30 cellular contexts compared by ENCODE assay signal in genomic region chr7:71652551-71652950, GRCh38.
"Had no signal": no experiment of that assay in that cellular context is flagged by ENCODE, and none has a peak within 500 bp of the region (broad histone marks: within the 10 kb centered on the region; RNA-seq: fewer than 3 reads in every experiment).

No MANE protein-coding gene starts in this region.

- H3K9ac ChIP-seq: parathyroid adenoma had no signal

- H3K27me3 ChIP-seq: esophagus muscularis mucosa, foreskin keratinocyte, sigmoid colon had no signal

- H2AFZ ChIP-seq: parathyroid adenoma had no signal

- H3K27ac ChIP-seq: esophagus muscularis mucosa, foreskin keratinocyte, parathyroid adenoma, psoas muscle, sigmoid colon, thoracic aorta had no signal

- H3K4me3 Mint-ChIP-seq: activated CD4-positive, alpha-beta T cell treated with anti-CD3 and anti-CD28 coated beads for 36 hours; activated CD8-positive, alpha-beta memory T cell treated with anti-CD3 and anti-CD28 coated beads, Interleukin-2, amount 10 ng/mL, durations not matched to agents 7 days and 5 days; activated CD8-positive, alpha-beta T cell treated with anti-CD3 and anti-CD28 coated beads, Interleukin-2, amount 10 ng/mL, durations not matched to agents 7 days and 5 days; activated T-cell treated with anti-CD3 and anti-CD28 coated beads, Interleukin-2, amount 50 U/mL, for 72 hours; central memory CD8-positive, alpha-beta T cell; dendritic cell treated with granulocyte-macrophage colony-stimulating factor and Interleukin-4, amounts not matched to agents 40 ng/mL and 50 ng/mL, for 4 days; immature natural killer cell; mesothelial cell of epicardium; naive B cell; nephron progenitor cell; stimulated activated effector memory CD8-positive, alpha-beta T cell treated with anti-CD3 and anti-CD28 coated beads, Interleukin-12 subunit alpha, Interleukin-12 subunit beta, amount 100 ng/mL, for 72 hours; stimulated activated naive CD8-positive, alpha-beta T cell treated with anti-CD3 and anti-CD28 coated beads, Interleukin-15, Interleukin-2, amounts not matched to agents 100 ng/mL and 50 ng/mL, for 24 hours had no signal

- DNase-seq: activated CD4-positive, alpha-beta T cell treated with anti-CD3 and anti-CD28 coated beads for 36 hours; activated CD4-positive, CD25-positive, alpha-beta regulatory T cell; activated CD8-positive, alpha-beta memory T cell treated with anti-CD3 and anti-CD28 coated beads, Interleukin-2, amount 10 ng/mL, durations not matched to agents 7 days and 5 days; activated CD8-positive, alpha-beta T cell treated with anti-CD3 and anti-CD28 coated beads, Interleukin-2, amount 10 ng/mL, durations not matched to agents 7 days and 5 days; activated naive CD4-positive, alpha-beta T cell; activated T-cell treated with anti-CD3 and anti-CD28 coated beads for 4 hours; activated T-cell treated with anti-CD3 and anti-CD28 coated beads, Interleukin-2, amount 50 U/mL, for 72 hours; foreskin keratinocyte; immature natural killer cell; kidney; left colon; mammary epithelial cell; naive B cell; nephron progenitor cell; occipital lobe; psoas muscle; sigmoid colon; small intestine; stimulated activated CD4-positive, alpha-beta T cell treated with anti-CD3 and anti-CD28 coated beads, Interleukin-4, amount 100 ng/mL, for 24 hours; T-helper 2 cell; trophoblast cell had no signal

- ATAC-seq: activated CD4-positive, alpha-beta T cell treated with anti-CD3 and anti-CD28 coated beads for 36 hours; activated CD8-positive, alpha-beta memory T cell treated with anti-CD3 and anti-CD28 coated beads, Interleukin-2, amount 10 ng/mL, durations not matched to agents 7 days and 5 days; activated CD8-positive, alpha-beta T cell treated with anti-CD3 and anti-CD28 coated beads, Interleukin-2, amount 10 ng/mL, durations not matched to agents 7 days and 5 days; activated naive CD4-positive, alpha-beta T cell treated with anti-CD3 and anti-CD28 coated beads, Interleukin-2, amount 50 U/mL, for 72 hours; activated T-cell treated with anti-CD3 and anti-CD28 coated beads, Interleukin-2, amount 50 U/mL, for 72 hours; foreskin keratinocyte; left colon; psoas muscle; stimulated activated effector memory CD8-positive, alpha-beta T cell treated with anti-CD3 and anti-CD28 coated beads, Interleukin-12 subunit alpha, Interleukin-12 subunit beta, amount 100 ng/mL, for 72 hours had no signal

- H3K4me3 ChIP-seq: esophagus muscularis mucosa, psoas muscle, sigmoid colon, thoracic aorta had no signal

- H3K27me3 Mint-ChIP-seq: activated CD4-positive, alpha-beta T cell treated with anti-CD3 and anti-CD28 coated beads for 36 hours; activated CD8-positive, alpha-beta memory T cell treated with anti-CD3 and anti-CD28 coated beads, Interleukin-2, amount 10 ng/mL, durations not matched to agents 7 days and 5 days; central memory CD8-positive, alpha-beta T cell; dendritic cell treated with granulocyte-macrophage colony-stimulating factor and Interleukin-4, amounts not matched to agents 40 ng/mL and 50 ng/mL, for 4 days; naive B cell; stimulated activated naive CD8-positive, alpha-beta T cell treated with anti-CD3 and anti-CD28 coated beads, Interleukin-15, Interleukin-2, amounts not matched to agents 100 ng/mL and 50 ng/mL, for 24 hours had no signal

- H3K4me1 Mint-ChIP-seq: activated CD4-positive, alpha-beta T cell treated with anti-CD3 and anti-CD28 coated beads for 36 hours; activated CD8-positive, alpha-beta memory T cell treated with anti-CD3 and anti-CD28 coated beads, Interleukin-2, amount 10 ng/mL, durations not matched to agents 7 days and 5 days; central memory CD8-positive, alpha-beta T cell; immature natural killer cell; mesothelial cell of epicardium; naive B cell; nephron progenitor cell; stimulated activated effector memory CD8-positive, alpha-beta T cell treated with anti-CD3 and anti-CD28 coated beads, Interleukin-12 subunit alpha, Interleukin-12 subunit beta, amount 100 ng/mL, for 72 hours had no signal

- H3K79me2 ChIP-seq: parathyroid adenoma had no signal

- H3K27ac Mint-ChIP-seq: activated CD4-positive, alpha-beta T cell treated with anti-CD3 and anti-CD28 coated beads for 36 hours; activated CD8-positive, alpha-beta memory T cell treated with anti-CD3 and anti-CD28 coated beads, Interleukin-2, amount 10 ng/mL, durations not matched to agents 7 days and 5 days; activated CD8-positive, alpha-beta T cell treated with anti-CD3 and anti-CD28 coated beads, Interleukin-2, amount 10 ng/mL, durations not matched to agents 7 days and 5 days; activated naive CD4-positive, alpha-beta T cell treated with anti-CD3 and anti-CD28 coated beads, Interleukin-2, amount 50 U/mL, for 72 hours; activated T-cell treated with anti-CD3 and anti-CD28 coated beads, Interleukin-2, amount 50 U/mL, for 72 hours; dendritic cell treated with granulocyte-macrophage colony-stimulating factor and Interleukin-4, amounts not matched to agents 40 ng/mL and 50 ng/mL, for 4 days; immature natural killer cell; mesothelial cell of epicardium; naive B cell; nephron progenitor cell; stimulated activated effector memory CD8-positive, alpha-beta T cell treated with anti-CD3 and anti-CD28 coated beads, Interleukin-12 subunit alpha, Interleukin-12 subunit beta, amount 100 ng/mL, for 72 hours; stimulated activated naive CD8-positive, alpha-beta T cell treated with anti-CD3 and anti-CD28 coated beads, Interleukin-15, Interleukin-2, amounts not matched to agents 100 ng/mL and 50 ng/mL, for 24 hours had no signal

- H3K36me3 ChIP-seq: esophagus muscularis mucosa, sigmoid colon, thoracic aorta had no signal

- H3K4me1 ChIP-seq: foreskin keratinocyte, parathyroid adenoma, psoas muscle had no signal

- H3K36me3 Mint-ChIP-seq: activated CD8-positive, alpha-beta memory T cell treated with anti-CD3 and anti-CD28 coated beads, Interleukin-2, amount 10 ng/mL, durations not matched to agents 7 days and 5 days; immature natural killer cell; naive B cell; stimulated activated effector memory CD8-positive, alpha-beta T cell treated with anti-CD3 and anti-CD28 coated beads, Interleukin-12 subunit alpha, Interleukin-12 subunit beta, amount 100 ng/mL, for 72 hours had no signal
